In the genomic region with DNA sequence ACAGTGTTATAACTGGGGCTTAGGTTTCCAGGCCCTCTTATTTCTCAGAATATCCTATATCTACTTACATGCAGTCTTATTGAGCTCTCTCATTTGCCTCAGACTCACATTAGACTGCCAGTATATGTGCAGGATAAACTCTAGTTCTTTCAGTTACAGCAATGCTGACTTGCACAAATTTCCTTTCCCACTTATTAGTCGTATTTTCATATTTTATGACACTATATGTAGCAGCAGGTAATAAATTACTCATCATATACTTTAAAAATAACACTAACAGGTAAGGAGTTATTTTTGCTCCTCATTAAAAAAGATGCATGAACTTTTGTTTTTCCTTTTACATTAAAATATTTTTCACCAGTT, we compare ENCODE assay signal across 12 cellular contexts.
DNase-seq lines count a peak whose midpoint lies in the region; ATAC-seq, FAIRE-seq and TF ChIP-seq lines count a peak whose summit lies in the region.
"Had no signal": no experiment of that assay in that cellular context is flagged by ENCODE, and none has a peak within 500 bp of the region (broad histone marks: within the 10 kb centered on the region; RNA-seq: fewer than 3 reads in every experiment).

No MANE protein-coding gene starts in this region.

- H3K27ac ChIP-seq in A549: peak overlapping the region; percentile 89 to 94
- H3K27ac ChIP-seq in trophoblast cell (ENCODE audit: low read depth, low read length): peak overlapping the region; percentile 97

- no peaks in the 10 kb centered on the region for H3K27me3 ChIP-seq in trophoblast cell (ENCODE audit: insufficient read depth, low read length)

- no peak overlapping the region for H2BK5ac ChIP-seq in trophoblast cell (ENCODE audit: low read depth, low read length, poor library complexity)

- no peak overlapping the region for H2BK12ac ChIP-seq in trophoblast cell (ENCODE audit: low read length)

- no peak for FAIRE-seq in A549 (lab: Jason Lieb, UNC)

- DNase-seq in A549 (ENCODE audit: low read depth in 1 of 2, low spot score in 1 of 2) (no peak), OCI-M1 (lab: John Stamatoyannopoulos, UW) (peak; percentile 29), epithelial cell of proximal tubule (ENCODE audit: low read depth) (no peak), trophoblast cell (no peak), foreskin melanocyte (no peak), hypothalamus (lab: John Stamatoyannopoulos, UW) (no peak)
- DNase-seq: activated CD4-positive, alpha-beta T cell treated with anti-CD3 and anti-CD28 coated beads for 48 hours; activated gamma-delta T cell treated with Interleukin-2 at 50 U/mL for 16 hours; naive B cell; NCI-H82 had no signal

- H3K23ac ChIP-seq in trophoblast cell (ENCODE audit: low read length): no peak overlapping the region

- CTCF ChIA-PET in A549 (lab: Yijun Ruan, JAX): interaction anchor here (1.4 to 13.3 kb wide), 5 partner anchors 8 to 214 kb away, joined by 4 to 197 read pairs (median 11); no protein-coding TSS in a partner anchor

- no peak overlapping the region for H2AFZ ChIP-seq in trophoblast cell (ENCODE audit: insufficient read depth, low read length, poor library complexity)

- TF ChIP-seq RAD21 in A549 (conservative IDR thresholded peaks at IDR 0.05 in 1 of 2, IDR thresholded peaks at IDR 0.05 in 1 of 2): no peak

- no peak overlapping the region for H2AK5ac ChIP-seq in trophoblast cell (ENCODE audit: low read length)

- peaks cover 4% of the 10 kb centered on the region for H3K79me2 ChIP-seq in trophoblast cell (ENCODE audit: control insufficient read depth, insufficient read depth, low read length, poor library complexity)

- no peak overlapping the region for H4K91ac ChIP-seq in trophoblast cell (ENCODE audit: low read depth, low read length)

- no peak overlapping the region for H3K18ac ChIP-seq in trophoblast cell (ENCODE audit: low read length)

- TF ChIP-seq EP300 in A549 (IDR thresholded peaks at IDR 0.05): no peak

- peaks cover 73% of the 10 kb centered on the region for H3K4me1 ChIP-seq in A549
- peaks cover 22 to 45% of the 10 kb centered on the region in 2 experiments for H3K4me1 ChIP-seq in trophoblast cell (ENCODE audit: control insufficient read depth in 1 of 2, insufficient read depth in 2 of 2, low read length in 2 of 2)

- 3% methylated on average over 1 of the region's 1 CpG for WGBS in A549 (ENCODE audit: missing lambda C conversion rate)
- no CpG with 5 or more reads among the region's 1 CpG for WGBS in trophoblast cell (ENCODE audit: extremely low coverage, insufficient coverage, insufficient read length)

- H4K12ac ChIP-seq in trophoblast cell (ENCODE audit: low read depth, low read length): no peak overlapping the region

- H2BK120ac ChIP-seq in trophoblast cell (ENCODE audit: insufficient read depth, low read length, poor library complexity): no peak overlapping the region

- TF ChIP-seq CTCF in A549 (IDR thresholded peaks at IDR 0.05) (no peak), epithelial cell of proximal tubule (conservative IDR thresholded peaks at IDR 0.05; ENCODE audit: low read depth, low read length) (no peak)

- H3K9me3 ChIP-seq in A549 (no peaks in the 10 kb centered on the region), trophoblast cell (ENCODE audit: insufficient read depth, low read depth, low read length) (no peaks in the 10 kb centered on the region)

- peak overlapping the region; percentile 8; the same call in 1 of the 3 replicates for H3K4me3 ChIP-seq in A549
- H3K4me3 ChIP-seq in epithelial cell of proximal tubule (ENCODE audit: low read depth, low read length): peak overlapping the region; percentile 40
- no peak overlapping the region for H3K4me3 ChIP-seq in trophoblast cell (ENCODE audit: low read depth, low read length)

- TF ChIP-seq POLR2A in A549 (IDR thresholded peaks at IDR 0.05; ENCODE audit: low read length): no peak

- H3K36me3 ChIP-seq in trophoblast cell (ENCODE audit: control insufficient read depth in 1 of 2, insufficient read depth in 2 of 2, low read length in 2 of 2): no peaks in the 10 kb centered on the region

- H3K79me1 ChIP-seq in trophoblast cell (ENCODE audit: low read length): peaks cover 33% of the 10 kb centered on the region

- no peak overlapping the region for H4K8ac ChIP-seq in trophoblast cell (ENCODE audit: low read depth, low read length)

- POLR2A ChIA-PET in A549 (lab: Yijun Ruan, JAX): interaction anchor here (0.9 kb wide), 1 partner anchor 8 kb away, joined by 3 read pairs; no protein-coding TSS in a partner anchor

- ATAC-seq in A549 (peak in 1 of 2 experiments; percentile 6; a peak in 1 of 6 replicates), HG03469 (IDR thresholded peaks at IDR 0.05; ENCODE audit: unreplicated experiment) (no peak), GM21423 (IDR thresholded peaks at IDR 0.05; ENCODE audit: unreplicated experiment) (no peak)

- H3K14ac ChIP-seq in trophoblast cell (ENCODE audit: low read length): no peak overlapping the region

- H3K9ac ChIP-seq in trophoblast cell (ENCODE audit: low read length): no peak overlapping the region

- no peak overlapping the region for H3K4ac ChIP-seq in trophoblast cell (ENCODE audit: low read depth, low read length)

- H3K4me2 ChIP-seq in A549 (peak overlapping the region; percentile 97), trophoblast cell (ENCODE audit: low read length) (no peak overlapping the region)

TF ChIP-seq in A549, 52 proteins besides CTCF, POLR2A, EP300 and RAD21:
- TF ChIP-seq MAZ (IDR thresholded peaks at IDR 0.05; ENCODE audit: borderline replicate concordance, low read depth, low read length): no peak
- no peak for TF ChIP-seq SREBF2 (IDR thresholded peaks at IDR 0.05)
- TF ChIP-seq CEBPB (IDR thresholded peaks at IDR 0.05): no peak
- peak; percentile 85 for TF ChIP-seq MAFK (IDR thresholded peaks at IDR 0.05; ENCODE audit: partially characterized antibody)
